ENCODE assay signal across 8 cellular contexts in genomic region chr15:71448688-71449114, GRCh38.
A peak's percentile ranks its signal among the peaks of the same experiment; 100 is the strongest.
DNase-seq lines count a peak whose midpoint lies in the region; ATAC-seq and TF ChIP-seq lines count a peak whose summit lies in the region.

No MANE protein-coding gene starts in this region.

- TF ChIP-seq CTCF in GM20000 (IDR thresholded peaks at IDR 0.05; ENCODE audit: extremely low read depth, missing control alignments) (peak; percentile 70), mammary epithelial cell (conservative IDR thresholded peaks at IDR 0.05 in 1 of 2, IDR thresholded peaks at IDR 0.05 in 1 of 2; ENCODE audit: extremely low read depth in 1 of 2, insufficient read depth in 1 of 2, low read depth in 1 of 2, low read length in 2 of 2) (peak; percentile 93 to 98)

- peak overlapping the region; percentile 85 for H3K4me2 ChIP-seq in mammary epithelial cell (ENCODE audit: insufficient read depth, low read depth, low read length)

- CTCF ChIA-PET in mammary epithelial cell (lab: Charles Lee; ENCODE audit: low non-redundant PET) = interaction anchor here (1.6 kb wide), 1 partner anchor 124 kb away, joined by 5 read pairs; no protein-coding TSS in a partner anchor

- no TSS peak for BruUV-seq in mammary epithelial cell (replicated peaks; lab: Mats Ljungman, UMichigan)

- no peak overlapping the region for H2AFZ ChIP-seq in mammary epithelial cell (ENCODE audit: low read depth, low read length)

- peak; percentile 67 for DNase-seq in AG08395 (ENCODE audit: low spot score)
- peak; percentile 35 for DNase-seq in GM20000 (ENCODE audit: low spot score)
- DNase-seq in NCI-H460 (ENCODE audit: extremely low read depth, low read depth) = peak; percentile 55
- DNase-seq in mammary epithelial cell = peak; percentile 73
- peak; percentile 56 for DNase-seq in kidney glomerular epithelial cell (lab: John Stamatoyannopoulos, UW)
- peak; percentile 66 for DNase-seq in ureter (ENCODE audit: low spot score)
- DNase-seq in activated T-cell treated with anti-CD3 and anti-CD28 coated beads, Interleukin-2, amount 50 U/mL, for 1 hour = no peak

- no peaks in the 10 kb centered on the region for H3K9me3 ChIP-seq in mammary epithelial cell (replicated peaks; ENCODE audit: insufficient read depth, low read length)

- 96% methylated on average over 2 of the region's 2 CpGs for WGBS in mammary epithelial cell (ENCODE audit: low coverage, missing lambda C conversion rate)

- peaks cover 49% of the 10 kb centered on the region for H3K4me1 ChIP-seq in mammary epithelial cell (ENCODE audit: insufficient read depth, low read length)

- peak overlapping the region; percentile 89 for H3K9ac ChIP-seq in mammary epithelial cell (ENCODE audit: insufficient read depth, low read length)

- H3K36me3 ChIP-seq in mammary epithelial cell (ENCODE audit: insufficient read depth, low read length) = no peaks in the 10 kb centered on the region

- no peaks in the 10 kb centered on the region for H4K20me1 ChIP-seq in mammary epithelial cell (ENCODE audit: insufficient read depth, low read length)

- ATAC-seq in GM19452 (IDR thresholded peaks at IDR 0.05; ENCODE audit: unreplicated experiment) = no peak

- dilution Hi-C loops in mammary epithelial cell (cut with HindIII; ENCODE audit: low sequenced_read_pairs) = loop anchor here (25.0 kb wide), 1 partner anchor 311 kb away; no protein-coding TSS in a partner anchor

- H3K27ac ChIP-seq in mammary epithelial cell (ENCODE audit: insufficient read depth, low read depth, low read length) = peak overlapping the region; percentile 99

- peaks cover 6% of the 10 kb centered on the region for H3K79me2 ChIP-seq in mammary epithelial cell (ENCODE audit: insufficient read depth, low read length)

- intact Hi-C loops in mammary epithelial cell (cut with micrococcal nuclease) = loop anchor here (1.0 to 5.0 kb wide), 7 partner anchors 85 to 353 kb away; no protein-coding TSS in a partner anchor

- no peaks in the 10 kb centered on the region for H3K27me3 ChIP-seq in mammary epithelial cell (ENCODE audit: insufficient read depth, low read length)

- no peak overlapping the region for H3K4me3 ChIP-seq in mammary epithelial cell (replicated peaks in 1 of 3; ENCODE audit: insufficient read depth in 1 of 3, low read depth in 2 of 3, low read length in 3 of 3)

- in situ Hi-C loops in mammary epithelial cell (cut with MboI; ENCODE audit: low sequenced_read_pairs in 2 of 2) = loop anchor here in 1 of 2 donors (5.0 to 10.0 kb wide), 3 partner anchors 206 to 356 kb away; no protein-coding TSS in a partner anchor
